Comparison of ENCODE assay signal across 8 cellular contexts in genomic region chr1:52034050-52034384, GRCh38. TPM values are rescaled to one million over a fixed set of nuclear protein-coding genes. Genes with fewer than 3 reads are reported as not detected.
DNase-seq lines count a peak whose midpoint lies in the region; ATAC-seq and TF ChIP-seq lines count a peak whose summit lies in the region.

No MANE protein-coding gene starts in this region.

- no peak for DNase-seq in HCT116 (ENCODE audit: low read depth, low spot score)
- DNase-seq in activated CD4-positive, alpha-beta memory T cell treated with anti-CD3 and anti-CD28 coated beads for 36 hours, result no peak
- DNase-seq in amniotic stem cell (lab: John Stamatoyannopoulos, UW), result no peak
- no peak for DNase-seq in NCI-H2196 treated with DMSO at 0.1 percent for 48 hours (lab: John Stamatoyannopoulos, UW; ENCODE audit: unreplicated experiment)

- intact Hi-C loops in HCT116 (cut with micrococcal nuclease), result no loop called here
- intact Hi-C loops in activated CD4-positive, alpha-beta memory T cell treated with anti-CD3 and anti-CD28 coated beads for 36 hours (cut with micrococcal nuclease), result no loop called here

- H3K36me3 Mint-ChIP-seq in activated CD4-positive, alpha-beta memory T cell treated with anti-CD3 and anti-CD28 coated beads for 36 hours, result peaks cover 24% of the 10 kb centered on the region

- H3K79me2 ChIP-seq in HCT116 (ENCODE audit: insufficient read depth, low read length), result peaks cover 42% of the 10 kb centered on the region

- TF ChIP-seq CTCF in HCT116 (IDR thresholded peaks at IDR 0.05 in 2 of 3, conservative IDR thresholded peaks at IDR 0.05 in 1 of 3; ENCODE audit: borderline replicate concordance in 1 of 3, insufficient read depth in 1 of 3, low read depth in 2 of 3, low read length in 2 of 3), result no peak
- no peak for TF ChIP-seq CTCF in gastroesophageal sphincter (IDR thresholded peaks at IDR 0.05)

- no peak for TF ChIP-seq POLR2A in HCT116 (IDR thresholded peaks at IDR 0.05; ENCODE audit: borderline replicate concordance, extremely low read depth, insufficient read depth, insufficient read length)
- TF ChIP-seq POLR2A in gastroesophageal sphincter (IDR thresholded peaks at IDR 0.05), result no peak

- no peak for TF ChIP-seq RAD21 in HCT116 (IDR thresholded peaks at IDR 0.05; ENCODE audit: low read depth)

- CTCF ChIA-PET in HCT116 (lab: Charles Lee), result no interaction called here
- CTCF ChIA-PET in activated CD4-positive, alpha-beta memory T cell treated with anti-CD3 and anti-CD28 coated beads for 36 hours (lab: Charles Lee), result interaction anchor here (1.3 kb wide), 1 partner anchor 22 kb away, joined by 5 read pairs; the partner anchor contains the start of genes BTF3L4 and TXNDC12

- no peaks in the 10 kb centered on the region for H3K9me3 ChIP-seq in HCT116 (ENCODE audit: control insufficient read depth in 1 of 2, insufficient read depth in 1 of 2, low read depth in 1 of 2, low read length in 2 of 2)
- no peaks in the 10 kb centered on the region for H3K9me3 ChIP-seq in gastroesophageal sphincter

- no peaks in the 10 kb centered on the region for H3K27me3 ChIP-seq in HCT116 (ENCODE audit: insufficient read depth, low read length)
- no peaks in the 10 kb centered on the region for H3K27me3 ChIP-seq in gastroesophageal sphincter

- peak overlapping the region; percentile 74 for H3K27ac Mint-ChIP-seq in activated CD4-positive, alpha-beta memory T cell treated with anti-CD3 and anti-CD28 coated beads for 36 hours

- RAD21 ChIA-PET in HCT116 (lab: Charles Lee; ENCODE audit: low non-redundant PET in 1 of 2, low total read pairs in 2 of 2, uncharacterized antibody in 2 of 2, unreplicated experiment in 2 of 2), result no interaction called here

- H3K36me3 ChIP-seq in HCT116 (ENCODE audit: control insufficient read depth in 1 of 2, insufficient read depth in 2 of 2, low read length in 2 of 2) (peaks cover 0 to 6% of the 10 kb centered on the region in 2 experiments; a peak in 3 of 4 replicates), gastroesophageal sphincter (peaks cover 0 to 25% of the 10 kb centered on the region in 2 donors)

- no peaks in the 10 kb centered on the region for H4K20me1 ChIP-seq in HCT116 (ENCODE audit: insufficient read depth)

- peak overlapping the region; percentile 93 for H3K4me3 Mint-ChIP-seq in activated CD4-positive, alpha-beta memory T cell treated with anti-CD3 and anti-CD28 coated beads for 36 hours

- H3K9me3 Mint-ChIP-seq in activated CD4-positive, alpha-beta memory T cell treated with anti-CD3 and anti-CD28 coated beads for 36 hours, result no peaks in the 10 kb centered on the region

- peak overlapping the region; percentile 92 for H3K9ac ChIP-seq in HCT116 (ENCODE audit: low read length)

- H3K4me1 ChIP-seq in HCT116 (ENCODE audit: control insufficient read depth in 1 of 2, insufficient read depth in 2 of 2, low read length in 2 of 2) (peaks cover 5 to 17% of the 10 kb centered on the region in 2 experiments; a peak in 2 of 4 replicates), gastroesophageal sphincter (peaks cover 8 to 33% (median 12%) of the 10 kb centered on the region in 3 donors)

- WGBS in gastroesophageal sphincter (ENCODE audit: low coverage in 1 of 2), 2 donors, result 90 to 92% methylated on average over 2 of the region's 2 CpGs

- H2AFZ ChIP-seq in HCT116 (ENCODE audit: low read depth, low read length, poor library complexity, severe bottlenecking), result peak overlapping the region; percentile 14

- H3K27me3 Mint-ChIP-seq in activated CD4-positive, alpha-beta memory T cell treated with anti-CD3 and anti-CD28 coated beads for 36 hours, result no peaks in the 10 kb centered on the region

- no TSS peak for BruUV-seq in HCT116 (replicated peaks; lab: Mats Ljungman, UMichigan)

- H3K4me3 ChIP-seq in HCT116 (replicated peaks in 1 of 2; ENCODE audit: low read depth in 1 of 2, low read length in 2 of 2), result peak overlapping the region; percentile 87 to 91
- peak overlapping the region; percentile 65 to 86 for H3K4me3 ChIP-seq in gastroesophageal sphincter
- H3K4me3 ChIP-seq in skin epidermis, result peak overlapping the region in 6 of 7 experiments; percentile 56 to 95 (median 84)

- peaks cover 31% of the 10 kb centered on the region for H3K4me1 Mint-ChIP-seq in activated CD4-positive, alpha-beta memory T cell treated with anti-CD3 and anti-CD28 coated beads for 36 hours (ENCODE audit: low read depth)

- ATAC-seq in HCT116 (no peak), gastroesophageal sphincter (no peak), HG02884 (IDR thresholded peaks at IDR 0.05; ENCODE audit: unreplicated experiment) (no peak), GM18517 (IDR thresholded peaks at IDR 0.05; ENCODE audit: unreplicated experiment) (no peak)

- H3K27ac ChIP-seq in HCT116 (ENCODE audit: low read depth, low read length), result peak overlapping the region; percentile 78
- H3K27ac ChIP-seq in gastroesophageal sphincter, result peak overlapping the region; percentile 87 to 93 (median 90)
- peak overlapping the region in 20 of 21 experiments; percentile 67 to 93 (median 84) for H3K27ac ChIP-seq in skin epidermis

- H3K9me2 ChIP-seq in HCT116 (ENCODE audit: insufficient read depth), result no peaks in the 10 kb centered on the region

- POLR2A ChIA-PET in HCT116 (lab: Charles Lee), result interaction anchor here (2.4 kb wide), 1 partner anchor 21 kb away, joined by 9 read pairs; the partner anchor contains the start of gene TXNDC12
- POLR2A ChIA-PET in activated CD4-positive, alpha-beta memory T cell treated with anti-CD3 and anti-CD28 coated beads for 36 hours (lab: Charles Lee), result interaction anchor here (1.3 to 2.0 kb wide), 2 partner anchors 22 to 156 kb away, joined by 5 to 15 read pairs; partner anchors contain the start of genes BTF3L4, NRDC and TXNDC12

- H3K4me2 ChIP-seq in HCT116 (ENCODE audit: low read length), result peak overlapping the region; percentile 87

- no peak for TF ChIP-seq EP300 in gastroesophageal sphincter (IDR thresholded peaks at IDR 0.05)

TF ChIP-seq in HCT116, 20 proteins besides CTCF, POLR2A, EP300 and RAD21:
- TF ChIP-seq ZBTB33 (IDR thresholded peaks at IDR 0.05; ENCODE audit: extremely low read depth, insufficient replicate concordance, low read length) (no peak), SP1 (IDR thresholded peaks at IDR 0.05; ENCODE audit: low read depth) (no peak), YY1 (IDR thresholded peaks at IDR 0.05; ENCODE audit: extremely low read depth, insufficient replicate concordance, low read depth, low read length) (no peak), EZH2 (IDR thresholded peaks at IDR 0.05) (no peak), EGR1 (IDR thresholded peaks at IDR 0.05; ENCODE audit: low read depth) (0 out of 2 replicates have a peak, but pooled peaks have one; percentile 19)

RNA-seq across cellular contexts. Expression of gene KTI12, which starts 0.4 kb away (rescaled TPM):
- 8.2 TPM for total RNA-seq in HCT116 (2021; ENCODE audit: unreplicated experiment)
- polyA plus RNA-seq in HCT116 (2012), result 5.9 and 6.4 TPM in 2 replicates
- 10 to 100 TPM; 11.2 to 12.6 TPM for total RNA-seq in activated CD4-positive, alpha-beta memory T cell treated with anti-CD3 and anti-CD28 coated beads for 36 hours
- 10 to 100 TPM in 1 of 4 donors, 1 to 10 TPM in 3; 7.4 to 10.3 (median 8.9) TPM for total RNA-seq in gastroesophageal sphincter

RNA-seq across cellular contexts. Expression of gene TXNDC12, which starts 21.0 kb away (rescaled TPM):
- 82.8 TPM for total RNA-seq in HCT116 (2021; ENCODE audit: unreplicated experiment)
- 75.8 and 86.1 TPM in 2 replicates for polyA plus RNA-seq in HCT116 (2012)
- 10 to 100 TPM; 35.0 to 35.1 TPM for total RNA-seq in activated CD4-positive, alpha-beta memory T cell treated with anti-CD3 and anti-CD28 coated beads for 36 hours
- 10 to 100 TPM; 16.9 to 23.0 (median 19.6) TPM for total RNA-seq in gastroesophageal sphincter

RNA-seq across cellular contexts. Expression of gene BTF3L4, which starts 22.1 kb away (rescaled TPM):
- 56.6 TPM for total RNA-seq in HCT116 (2021; ENCODE audit: unreplicated experiment)
- polyA plus RNA-seq in HCT116 (2012), result 21.0 and 25.7 TPM in 2 replicates
- total RNA-seq in activated CD4-positive, alpha-beta memory T cell treated with anti-CD3 and anti-CD28 coated beads for 36 hours, result 10 to 100 TPM; 32.5 to 35.2 TPM
- total RNA-seq in gastroesophageal sphincter, result 10 to 100 TPM; 31.4 to 64.5 (median 42.0) TPM

RNA-seq across cellular contexts. Expression of gene RAB3B, which starts 43.5 kb away (rescaled TPM):
- total RNA-seq in HCT116 (2021; ENCODE audit: unreplicated experiment), result 15.1 TPM
- 4.9 and 6.3 TPM in 2 replicates for polyA plus RNA-seq in HCT116 (2012)
- under 1 TPM; 0.17 to 0.21 TPM for total RNA-seq in activated CD4-positive, alpha-beta memory T cell treated with anti-CD3 and anti-CD28 coated beads for 36 hours
- under 1 TPM; under 0.01 to 0.81 (median 0.34) TPM for total RNA-seq in gastroesophageal sphincter
